8 cellular contexts compared by ENCODE assay signal in genomic region chr2:241637233-241638062, GRCh38. TPM values are rescaled to one million over a fixed set of nuclear protein-coding genes. Genes with fewer than 3 reads are reported as not detected.
DNase-seq lines count a peak whose midpoint lies in the region; ATAC-seq and TF ChIP-seq lines count a peak whose summit lies in the region.

Gene ATG4B, plus strand, starts transcription at chr2:241637693. Its CDS starts 22 bp downstream, at chr2:241637715.

- H3K27me3 Mint-ChIP-seq in activated T-cell treated with anti-CD3 and anti-CD28 coated beads, Interleukin-2, amount 50 U/mL, for 4 hours (ENCODE audit: low read depth), result no peaks in the 10 kb centered on the region

- DNase-seq in DMS 273 treated with DMSO at 0.1 percent for 48 hours (lab: John Stamatoyannopoulos, UW), result peak; percentile 78
- DNase-seq in HuH-7 (ENCODE audit: low spot score), result peak; percentile 90
- peak; percentile 62 for DNase-seq in activated T-cell treated with anti-CD3 and anti-CD28 coated beads, Interleukin-2, amount 50 U/mL, for 4 hours
- DNase-seq in stimulated activated CD8-positive, alpha-beta memory T cell treated with anti-CD3 and anti-CD28 coated beads, Interleukin-7, amount 100 ng/mL, for 24 hours (ENCODE audit: low read depth), result peak; percentile 46

- peaks cover 51% of the 10 kb centered on the region for H3K4me1 Mint-ChIP-seq in activated T-cell treated with anti-CD3 and anti-CD28 coated beads, Interleukin-2, amount 50 U/mL, for 4 hours (ENCODE audit: low read depth)

- H3K9ac ChIP-seq in muscle layer of colon (ENCODE audit: low read length), result peak within 1 kb of the TSS; percentile 62

- H3K27ac ChIP-seq in muscle layer of colon (ENCODE audit: low read depth, low read length), result peak within 1 kb of the TSS; percentile 98

- H3K9me3 Mint-ChIP-seq in activated T-cell treated with anti-CD3 and anti-CD28 coated beads, Interleukin-2, amount 50 U/mL, for 4 hours, result no peaks in the 10 kb centered on the region

- peaks cover 45% of the 10 kb centered on the region for H3K4me1 ChIP-seq in muscle layer of colon (ENCODE audit: insufficient read depth, low read length)

- H3K4me3 ChIP-seq in muscle layer of colon (ENCODE audit: low read depth in 1 of 2, low read length in 2 of 2), result peak within 1 kb of the TSS; percentile 79 to 80

- H3K9me3 ChIP-seq in muscle layer of colon (ENCODE audit: low read length), result no peaks in the 10 kb centered on the region

- H3K4me3 Mint-ChIP-seq in activated T-cell treated with anti-CD3 and anti-CD28 coated beads, Interleukin-2, amount 50 U/mL, for 4 hours, result peak within 1 kb of the TSS; percentile 94

- H3K27me3 ChIP-seq in muscle layer of colon (ENCODE audit: control insufficient read depth in 1 of 2, insufficient read depth in 2 of 2, low read length in 2 of 2), result no peaks in the 10 kb centered on the region

- peaks cover 20% of the 10 kb centered on the region for H3K36me3 ChIP-seq in muscle layer of colon (ENCODE audit: insufficient read depth, low read length)

- H3K36me3 Mint-ChIP-seq in activated T-cell treated with anti-CD3 and anti-CD28 coated beads, Interleukin-2, amount 50 U/mL, for 4 hours (ENCODE audit: insufficient read depth), result peaks cover 23% of the 10 kb centered on the region

- ATAC-seq in GM21447 (IDR thresholded peaks at IDR 0.05; ENCODE audit: unreplicated experiment) (peak; percentile 63), esophagus mucosa (peak; percentile 78)
- peak; percentile 73 to 75 for ATAC-seq in activated T-cell treated with anti-CD3 and anti-CD28 coated beads, Interleukin-2, amount 50 U/mL, for 4 hours

TF ChIP-seq in PFSK-1, 5 proteins besides CTCF, POLR2A, EP300 and RAD21:
- TF ChIP-seq POLR2AphosphoS5 (IDR thresholded peaks at IDR 0.05; ENCODE audit: low read depth, low read length) (peak; percentile 77), TAF1 (IDR thresholded peaks at IDR 0.05; ENCODE audit: borderline replicate concordance, insufficient read depth, low read length) (peak; percentile 63; the same call in 1 of the 2 replicates), SIN3A (IDR thresholded peaks at IDR 0.05; ENCODE audit: borderline replicate concordance, insufficient read depth, low read length) (peak; percentile 30; the same call in 1 of the 2 replicates), FOXP2 (optimal IDR thresholded peaks at IDR 0.05; ENCODE audit: borderline replicate concordance, extremely low read depth, extremely low read length, insufficient read depth) (no peak), REST (IDR thresholded peaks at IDR 0.05; ENCODE audit: insufficient read depth in 1 of 2, low read depth in 2 of 2, low read length in 2 of 2) (0 out of 4 replicates have a peak, but pooled peaks of 1 of the 2 experiments have one; percentile 46)
TF ChIP-seq in PFSK-1: peak in this region for 4.

RNA-seq across cellular contexts. Expression of gene ATG4B, which starts in this region (rescaled TPM):
- polyA plus RNA-seq in PFSK-1 (2012; ENCODE audit: insufficient read length, low read depth), result 103 TPM
- total RNA-seq in activated T-cell treated with anti-CD3 and anti-CD28 coated beads, Interleukin-2, amount 50 U/mL, for 4 hours, result 10 to 100 TPM; 72.6 to 82.4 (median 75.3) TPM
- 38.3 TPM for total RNA-seq in esophagus mucosa

Comparison
In these comparisons a context has a peak if more than half of its experiments do, and no peak if none do; other contexts are left out.
1. Peak in every context shown above with its lines: DNase-seq, ATAC-seq, H3K4me3 ChIP-seq and H3K27ac ChIP-seq.